2 cellular contexts compared by ENCODE assay signal in the genomic region with DNA sequence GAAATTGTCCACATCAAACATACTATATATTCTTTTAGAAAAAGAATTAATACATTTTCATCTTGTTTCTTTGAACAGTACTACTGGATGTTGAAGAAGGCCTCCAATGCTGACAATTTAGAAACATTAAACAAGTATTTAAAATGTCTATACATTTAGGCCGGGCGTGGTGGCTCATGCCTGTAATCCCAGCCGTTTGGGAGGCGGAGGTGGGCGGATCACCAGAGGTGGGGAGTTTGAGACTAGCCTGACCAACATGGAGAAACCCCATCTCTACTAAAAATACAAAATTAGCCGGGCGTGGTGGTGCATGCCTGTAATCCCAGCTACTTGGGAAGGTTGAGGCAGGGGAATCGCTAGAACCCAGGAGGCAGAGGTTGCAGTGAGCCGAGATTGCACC. TPM values are rescaled to one million over a fixed set of nuclear protein-coding genes. Genes with fewer than 3 reads are reported as not detected.
"Had no signal": no experiment of that assay in that cellular context is flagged by ENCODE, and none has a peak within 500 bp of the region (broad histone marks: within the 10 kb centered on the region; RNA-seq: fewer than 3 reads in every experiment).

No MANE protein-coding gene starts in this region.

RNA-seq across cellular contexts. Expression of a gene that starts 15.0 kb away (rescaled TPM):
- total RNA-seq: activated CD8-positive, alpha-beta memory T cell treated with anti-CD3 and anti-CD28 coated beads for 36 hours; activated naive CD8-positive, alpha-beta T cell treated with anti-CD3 and anti-CD28 coated beads for 36 hours had no signal
